ENCODE assay signal across 18 cellular contexts in the genomic region with DNA sequence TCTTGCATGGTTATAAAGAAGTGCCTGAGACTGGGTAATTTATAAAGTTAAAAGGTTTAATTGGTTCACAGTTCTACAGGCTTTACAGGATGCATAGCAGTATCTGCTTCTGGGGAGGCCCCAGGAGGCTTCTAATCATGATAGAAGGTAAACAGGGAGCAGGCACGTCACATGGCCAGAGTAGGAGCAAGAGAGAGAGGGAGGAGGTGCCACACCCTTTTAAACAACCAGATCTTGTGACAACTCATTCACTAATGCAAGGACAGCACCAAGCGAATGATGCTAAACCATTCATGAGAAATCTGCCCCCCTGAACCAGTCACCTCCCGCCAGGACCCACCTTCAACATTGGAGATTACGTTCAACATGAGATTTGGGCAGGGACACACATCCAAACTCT.
A peak's percentile ranks its signal among the peaks of the same experiment; 100 is the strongest.
DNase-seq lines count a peak whose midpoint lies in the region; ATAC-seq, FAIRE-seq and TF ChIP-seq lines count a peak whose summit lies in the region.
"Had no signal": no experiment of that assay in that cellular context is flagged by ENCODE, and none has a peak within 500 bp of the region (broad histone marks: within the 10 kb centered on the region; RNA-seq: fewer than 3 reads in every experiment).

No MANE protein-coding gene starts in this region.

- FAIRE-seq in urothelium cell line (lab: Jason Lieb, UNC): peak; percentile 35
- FAIRE-seq: A204.1, D721Med, G401.6, GM12891, H1 had no signal

- H3K4me3 ChIP-seq in HEK293 (ENCODE audit: low read depth, low read length) (no peak overlapping the region), PC-3 (ENCODE audit: low read length) (no peak overlapping the region), hepatocyte (no peak overlapping the region)

- H3K4me2 ChIP-seq in PC-3 (ENCODE audit: low read length) (no peak overlapping the region), hepatocyte (no peak overlapping the region)

- H3K9me3 ChIP-seq in HEK293 (ENCODE audit: control insufficient read depth, insufficient read depth, low read depth, low read length) (no peaks in the 10 kb centered on the region), PC-3 (ENCODE audit: low read length) (no peaks in the 10 kb centered on the region), hepatocyte (ENCODE audit: low read depth) (no peaks in the 10 kb centered on the region)
- H3K9me3 ChIP-seq: BE2C, Caco-2 had no signal

- H3F3A ChIP-seq in PC-3 (ENCODE audit: low read length, unreplicated experiment): no peaks in the 10 kb centered on the region

- no peaks in the 10 kb centered on the region for H3K9me2 ChIP-seq in PC-3 (replicated peaks; ENCODE audit: low read length)
- no peaks in the 10 kb centered on the region for H3K9me2 ChIP-seq in hepatocyte (replicated peaks; ENCODE audit: insufficient read depth)

- BruUV-seq in PC-3 (replicated peaks; lab: Mats Ljungman, UMichigan): no TSS peak

- peaks cover 3% of the 10 kb centered on the region for H3K27me3 Mint-ChIP-seq in activated naive CD8-positive, alpha-beta T cell treated with anti-CD3 and anti-CD28 coated beads, Interleukin-2, amount 50 U/mL, for 24 hours
- H3K27me3 Mint-ChIP-seq: CD4-positive, CD25-positive, alpha-beta regulatory T cell had no signal

- peak; percentile 15; the same call in 1 of the 2 replicates for ATAC-seq in PC-3
- no peak for ATAC-seq in activated naive CD8-positive, alpha-beta T cell treated with anti-CD3 and anti-CD28 coated beads, Interleukin-2, amount 50 U/mL, for 24 hours

- H3K9me3 Mint-ChIP-seq in activated naive CD8-positive, alpha-beta T cell treated with anti-CD3 and anti-CD28 coated beads, Interleukin-2, amount 50 U/mL, for 24 hours: no peaks in the 10 kb centered on the region
- H3K9me3 Mint-ChIP-seq: H9 had no signal

- no peaks in the 10 kb centered on the region for H3K79me2 ChIP-seq in PC-3 (ENCODE audit: low read length)
- H3K79me2 ChIP-seq in hepatocyte: no peaks in the 10 kb centered on the region

- H3K4me1 ChIP-seq in HEK293 (ENCODE audit: control insufficient read depth, insufficient read depth, low read length): no peaks in the 10 kb centered on the region
- peaks cover 8% of the 10 kb centered on the region; the same call in 1 of the 2 replicates for H3K4me1 ChIP-seq in PC-3 (ENCODE audit: insufficient read depth, low read length)
- H3K4me1 ChIP-seq in hepatocyte (ENCODE audit: insufficient read depth): no peaks in the 10 kb centered on the region
- H3K4me1 ChIP-seq: BE2C, Caco-2 had no signal

- 82% methylated on average over 4 of the region's 4 CpGs for WGBS in hepatocyte (ENCODE audit: low lambda C conversion rate, missing lambda C conversion rate)

- no peak overlapping the region for H3K27ac Mint-ChIP-seq in activated naive CD8-positive, alpha-beta T cell treated with anti-CD3 and anti-CD28 coated beads, Interleukin-2, amount 50 U/mL, for 24 hours
- H3K27ac Mint-ChIP-seq: CD4-positive, CD25-positive, alpha-beta regulatory T cell; H9 had no signal

- TF ChIP-seq CTCF in HEK293 (tag by site-specific recombination; IDR thresholded peaks at IDR 0.05) (no peak), PC-3 (conservative IDR thresholded peaks at IDR 0.05; ENCODE audit: low read depth, low read length) (no peak), hepatocyte (IDR thresholded peaks at IDR 0.05; ENCODE audit: poor library complexity) (no peak)

- no peaks in the 10 kb centered on the region for H3K36me3 ChIP-seq in HEK293 (ENCODE audit: control insufficient read depth in 2 of 2, insufficient read depth in 1 of 2, low read length in 2 of 2)
- H3K36me3 ChIP-seq in PC-3 (ENCODE audit: low read depth, low read length): no peaks in the 10 kb centered on the region
- no peaks in the 10 kb centered on the region for H3K36me3 ChIP-seq in hepatocyte (replicated peaks; ENCODE audit: insufficient read depth, low read depth)
- H3K36me3 ChIP-seq: BE2C had no signal

- H4K20me1 ChIP-seq in PC-3 (ENCODE audit: low read length): no peaks in the 10 kb centered on the region
- no peaks in the 10 kb centered on the region for H4K20me1 ChIP-seq in hepatocyte (ENCODE audit: insufficient read depth, poor library complexity, severe bottlenecking)

- intact Hi-C loops in PC-3 (cut with micrococcal nuclease): no loop called here

- no peak overlapping the region for H3K27ac ChIP-seq in HEK293 (ENCODE audit: extremely low read depth, low read depth, low read length)
- no peak overlapping the region for H3K27ac ChIP-seq in PC-3 (ENCODE audit: low read length)
- H3K27ac ChIP-seq in hepatocyte: no peak overlapping the region

- no peak overlapping the region for H3K9ac ChIP-seq in PC-3 (ENCODE audit: low read length)

- H3K27me3 ChIP-seq in PC-3 (ENCODE audit: low read length): no peaks in the 10 kb centered on the region
- H3K27me3 ChIP-seq in hepatocyte: no peaks in the 10 kb centered on the region
- H3K27me3 ChIP-seq: BE2C had no signal

- DNase-seq in PC-3 (no peak), hepatocyte (ENCODE audit: low spot score) (peak; percentile 22), urothelium cell line (ENCODE audit: low spot score) (no peak), SK-N-DZ (ENCODE audit: low spot score) (no peak)
- no peak for DNase-seq in activated CD4-positive, alpha-beta T cell treated with anti-CD3 and anti-CD28 coated beads for 48 hours
- DNase-seq in activated naive CD8-positive, alpha-beta T cell treated with anti-CD3 and anti-CD28 coated beads, Interleukin-2, amount 50 U/mL, for 24 hours: no peak
- DNase-seq: ACHN; BE2C; C1 segment of cervical spinal cord; Caco-2; CD4-positive, CD25-positive, alpha-beta regulatory T cell; H9 had no signal

- POLR2A ChIA-PET in HEK293 (lab: Yijun Ruan, JAX) (no interaction called here), PC-3 (lab: Charles Lee; ENCODE audit: unreplicated experiment) (no interaction called here)

- H3K4me3 Mint-ChIP-seq in activated naive CD8-positive, alpha-beta T cell treated with anti-CD3 and anti-CD28 coated beads, Interleukin-2, amount 50 U/mL, for 24 hours: no peak overlapping the region
- H3K4me3 Mint-ChIP-seq: CD4-positive, CD25-positive, alpha-beta regulatory T cell; H9 had no signal

- no peaks in the 10 kb centered on the region for H3K4me1 Mint-ChIP-seq in activated naive CD8-positive, alpha-beta T cell treated with anti-CD3 and anti-CD28 coated beads, Interleukin-2, amount 50 U/mL, for 24 hours
- H3K4me1 Mint-ChIP-seq: CD4-positive, CD25-positive, alpha-beta regulatory T cell had no signal

- CTCF ChIA-PET in HEK293 (lab: Yijun Ruan, JAX): no interaction called here
- CTCF ChIA-PET in PC-3 (lab: Charles Lee): no interaction called here

- H2AFZ ChIP-seq in PC-3 (ENCODE audit: low read length) (no peak overlapping the region), hepatocyte (no peak overlapping the region)

- no peaks in the 10 kb centered on the region for H3K36me3 Mint-ChIP-seq in activated naive CD8-positive, alpha-beta T cell treated with anti-CD3 and anti-CD28 coated beads, Interleukin-2, amount 50 U/mL, for 24 hours (ENCODE audit: low read depth)
- H3K36me3 Mint-ChIP-seq: CD4-positive, CD25-positive, alpha-beta regulatory T cell had no signal

TF ChIP-seq in HEK293, 187 proteins besides CTCF, POLR2A, EP300 and RAD21:
- TF ChIP-seq ZNF404 (tag by site-specific recombination; IDR thresholded peaks at IDR 0.05) (no peak), KLF1 (tag by site-specific recombination; IDR thresholded peaks at IDR 0.05) (peak; percentile 62), ZNF362 (tag by site-specific recombination; IDR thresholded peaks at IDR 0.05) (no peak), ZNF670 (tag by site-specific recombination; IDR thresholded peaks at IDR 0.05; ENCODE audit: low read depth) (no peak), ZNF157 (tag by site-specific recombination; IDR thresholded peaks at IDR 0.05) (no peak)
